ENCODE assay signal across 7 cellular contexts in genomic region chr3:195781236-195781635, GRCh38. TPM values are rescaled to one million over a fixed set of nuclear protein-coding genes. Genes with fewer than 3 reads are reported as not detected.
"Had no signal": no experiment of that assay in that cellular context is flagged by ENCODE, and none has a peak within 500 bp of the region (broad histone marks: within the 10 kb centered on the region; RNA-seq: fewer than 3 reads in every experiment).

No MANE protein-coding gene starts in this region.

RNA-seq across cellular contexts. Expression of gene MUC4, which starts 30.5 kb away (rescaled TPM):
- total RNA-seq: chondrocyte, fibroblast of lung, heart right ventricle, suprapubic skin, tibial nerve had no signal
- polyA plus RNA-seq: fibroblast of lung, keratinocyte, urinary bladder had no signal
